In the genomic region with DNA sequence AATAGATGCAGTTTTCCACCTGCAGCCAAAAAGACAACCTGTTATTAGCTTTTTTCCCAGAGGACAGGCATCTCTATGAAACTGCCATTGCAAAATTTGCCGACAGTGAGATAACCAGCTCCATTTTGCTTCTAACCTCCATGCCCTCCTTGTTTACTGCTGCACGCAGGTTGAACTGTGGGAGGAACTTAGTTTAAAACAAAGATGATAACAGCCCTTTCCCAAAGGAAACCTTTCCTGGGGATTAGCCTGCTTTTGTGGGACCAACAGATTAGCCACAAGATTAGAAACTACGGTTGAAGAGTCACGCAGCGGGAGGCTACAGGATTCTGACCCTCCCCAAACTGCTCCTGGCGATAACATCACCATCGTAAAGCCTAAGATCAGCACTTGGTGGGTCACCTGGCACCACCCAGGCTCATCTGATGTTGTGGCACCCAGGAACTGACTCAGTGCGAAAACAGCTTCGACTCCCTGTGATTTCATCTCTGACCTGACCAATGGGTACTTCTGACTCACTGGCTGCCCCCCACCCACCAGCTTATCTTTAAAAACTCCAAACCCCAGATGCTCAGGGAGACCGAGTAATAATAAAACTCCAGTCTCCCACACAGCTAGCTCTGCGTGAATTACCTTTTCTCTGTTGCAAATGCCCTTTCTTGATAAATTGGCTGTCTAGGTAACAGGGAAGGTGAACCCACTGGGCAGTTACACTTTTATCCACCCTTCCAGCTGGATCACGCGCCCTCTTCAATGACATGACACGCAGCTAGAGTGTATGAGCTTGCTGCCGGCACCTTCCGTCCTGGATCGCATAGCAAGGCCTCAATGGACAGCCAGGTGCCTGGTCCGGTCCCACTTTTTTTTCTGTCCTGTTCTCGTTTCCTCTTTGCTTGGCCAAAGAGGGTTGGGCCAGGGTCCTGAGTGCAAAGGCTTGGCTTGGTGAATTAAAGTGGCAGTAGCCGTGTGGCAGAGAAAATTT, we compare ENCODE assay signal across 1 cellular context.
TF ChIP-seq lines count a peak whose summit lies in the region.

No MANE protein-coding gene starts in this region.

TF ChIP-seq in HepG2, 621 proteins besides CTCF, POLR2A, EP300 and RAD21 (continued from another document):
- TF ChIP-seq ZNF615 (CRISPR knock-in tag; IDR thresholded peaks at IDR 0.05; ENCODE audit: borderline replicate concordance) (0 out of 2 replicates have a peak, but pooled peaks have one; percentile 44), ZNF275 (CRISPR knock-in tag; IDR thresholded peaks at IDR 0.05; ENCODE audit: borderline replicate concordance) (no peak), GFI1 (CRISPR knock-in tag; IDR thresholded peaks at IDR 0.05; ENCODE audit: borderline replicate concordance) (0 out of 2 replicates have a peak, but pooled peaks have one; percentile 17), DNMT1 (CRISPR knock-in tag; IDR thresholded peaks at IDR 0.05) (0 out of 2 replicates have a peak, but pooled peaks have one; percentile 7), ZNF512 (CRISPR knock-in tag; IDR thresholded peaks at IDR 0.05) (no peak), ZNF17 (CRISPR knock-in tag; IDR thresholded peaks at IDR 0.05) (peak; percentile 84)
- TF ChIP-seq, protein P1, sequence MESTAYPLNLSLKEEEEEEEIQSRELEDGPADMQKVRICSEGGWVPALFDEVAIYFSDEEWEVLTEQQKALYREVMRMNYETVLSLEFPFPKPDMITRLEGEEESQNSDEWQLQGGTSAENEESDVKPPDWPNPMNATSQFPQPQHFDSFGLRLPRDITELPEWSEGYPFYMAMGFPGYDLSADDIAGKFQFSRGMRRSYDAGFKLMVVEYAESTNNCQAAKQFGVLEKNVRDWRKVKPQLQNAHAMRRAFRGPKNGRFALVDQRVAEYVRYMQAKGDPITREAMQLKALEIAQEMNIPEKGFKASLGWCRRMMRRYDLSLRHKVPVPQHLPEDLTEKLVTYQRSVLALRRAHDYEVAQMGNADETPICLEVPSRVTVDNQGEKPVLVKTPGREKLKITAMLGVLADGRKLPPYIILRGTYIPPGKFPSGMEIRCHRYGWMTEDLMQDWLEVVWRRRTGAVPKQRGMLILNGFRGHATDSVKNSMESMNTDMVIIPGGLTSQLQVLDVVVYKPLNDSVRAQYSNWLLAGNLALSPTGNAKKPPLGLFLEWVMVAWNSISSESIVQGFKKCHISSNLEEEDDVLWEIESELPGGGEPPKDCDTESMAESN (CRISPR knock-in tag; conservative IDR thresholded peaks at IDR 0.05): no peak
- TF ChIP-seq, protein P2, sequence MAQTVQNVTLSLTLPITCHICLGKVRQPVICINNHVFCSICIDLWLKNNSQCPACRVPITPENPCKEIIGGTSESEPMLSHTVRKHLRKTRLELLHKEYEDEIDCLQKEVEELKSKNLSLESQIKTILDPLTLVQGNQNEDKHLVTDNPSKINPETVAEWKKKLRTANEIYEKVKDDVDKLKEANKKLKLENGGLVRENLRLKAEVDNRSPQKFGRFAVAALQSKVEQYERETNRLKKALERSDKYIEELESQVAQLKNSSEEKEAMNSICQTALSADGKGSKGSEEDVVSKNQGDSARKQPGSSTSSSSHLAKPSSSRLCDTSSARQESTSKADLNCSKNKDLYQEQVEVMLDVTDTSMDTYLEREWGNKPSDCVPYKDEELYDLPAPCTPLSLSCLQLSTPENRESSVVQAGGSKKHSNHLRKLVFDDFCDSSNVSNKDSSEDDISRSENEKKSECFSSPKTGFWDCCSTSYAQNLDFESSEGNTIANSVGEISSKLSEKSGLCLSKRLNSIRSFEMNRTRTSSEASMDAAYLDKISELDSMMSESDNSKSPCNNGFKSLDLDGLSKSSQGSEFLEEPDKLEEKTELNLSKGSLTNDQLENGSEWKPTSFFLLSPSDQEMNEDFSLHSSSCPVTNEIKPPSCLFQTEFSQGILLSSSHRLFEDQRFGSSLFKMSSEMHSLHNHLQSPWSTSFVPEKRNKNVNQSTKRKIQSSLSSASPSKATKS (CRISPR knock-in tag; IDR thresholded peaks at IDR 0.05): 0 out of 2 replicates have a peak, but pooled peaks have one; percentile 44
TF ChIP-seq in HepG2: peak in this region for 7.
